ENCODE assay signal across 23 cellular contexts in genomic region chr1:204973449-204973848, GRCh38.
A peak's percentile ranks its signal among the peaks of the same experiment; 100 is the strongest.
DNase-seq lines count a peak whose midpoint lies in the region; ATAC-seq, FAIRE-seq and TF ChIP-seq lines count a peak whose summit lies in the region.
"Had no signal": no experiment of that assay in that cellular context is flagged by ENCODE, and none has a peak within 500 bp of the region (broad histone marks: within the 10 kb centered on the region; RNA-seq: fewer than 3 reads in every experiment).

No MANE protein-coding gene starts in this region.

- in situ Hi-C loops in GM23248 (cut with MboI): no loop called here

- H3K27ac ChIP-seq in GM23248: 0 out of 2 replicates have a peak overlapping the region, but pooled peaks have one; percentile 86
- peak overlapping the region; percentile 95 for H3K27ac ChIP-seq in neutrophil
- H3K27ac ChIP-seq in endodermal cell (ENCODE audit: low read depth, low read length): no peak overlapping the region
- H3K27ac ChIP-seq: 22Rv1, BLaER1, C4-2B had no signal

- TF ChIP-seq CTCF in bronchial epithelial cell (IDR thresholded peaks at IDR 0.05; ENCODE audit: insufficient read depth, low read length, severe bottlenecking) (no peak), neutrophil (IDR thresholded peaks at IDR 0.05) (no peak), endodermal cell (conservative IDR thresholded peaks at IDR 0.05) (no peak)
- TF ChIP-seq CTCF in activated CD8-positive, alpha-beta T cell treated with anti-CD3 and anti-CD28 coated beads for 36 hours (IDR thresholded peaks at IDR 0.05): no peak

- H4K20me1 ChIP-seq in GM23248 (ENCODE audit: insufficient read depth): no peaks in the 10 kb centered on the region
- H4K20me1 ChIP-seq: BLaER1 had no signal

- H3K4me1 ChIP-seq in GM23248 (ENCODE audit: insufficient read depth) (peaks cover 16% of the 10 kb centered on the region), neutrophil (ENCODE audit: control insufficient read depth in 1 of 2, insufficient read depth in 1 of 2, low read depth in 1 of 2, low read length in 1 of 2) (peaks cover 91 to 94% of the 10 kb centered on the region in 2 experiments), endodermal cell (ENCODE audit: control insufficient read depth, insufficient read depth, low read length) (no peaks in the 10 kb centered on the region)
- H3K4me1 ChIP-seq: Caco-2 had no signal

- CTCF ChIA-PET in activated CD8-positive, alpha-beta T cell treated with anti-CD3 and anti-CD28 coated beads for 36 hours (lab: Charles Lee): interaction anchor here (0.8 to 6.7 kb wide), 4 partner anchors 16 to 281 kb away, joined by 3 to 71 read pairs (median 12); no protein-coding TSS in a partner anchor

- no peaks in the 10 kb centered on the region for H3K9me2 ChIP-seq in GM23248 (ENCODE audit: insufficient read depth)

- WGBS in GM23248 (ENCODE audit: low coverage in 1 of 2, low lambda C conversion rate in 2 of 2, missing lambda C conversion rate in 2 of 2), 2 experiments: 55% methylated on average over 6 of the region's 6 CpGs
- WGBS in endodermal cell (ENCODE audit: insufficient coverage in 1 of 2, insufficient read length in 1 of 2), 2 experiments: 53 to 77% methylated on average over 3 to 6 of the region's 6 CpGs

- DNase-seq in GM23248 (no peak), NCI-H82 (lab: John Stamatoyannopoulos, UW) (peak; percentile 72), bronchial epithelial cell (ENCODE audit: low read depth) (no peak), endodermal cell (no peak)
- no peak for DNase-seq in activated CD8-positive, alpha-beta T cell treated with anti-CD3 and anti-CD28 coated beads for 36 hours
- DNase-seq: Caco-2; CD4-positive, CD25-positive, alpha-beta regulatory T cell; CD8-positive, alpha-beta T cell; DMS153; DND-41; H7; HCEC 1CT had no signal

- H3F3A ChIP-seq in GM23248 (ENCODE audit: insufficient read depth): peaks cover 38% of the 10 kb centered on the region

- H3K9me3 ChIP-seq in GM23248 (ENCODE audit: low read depth) (no peaks in the 10 kb centered on the region), neutrophil (no peaks in the 10 kb centered on the region), endodermal cell (ENCODE audit: control insufficient read depth, low read length) (no peaks in the 10 kb centered on the region)
- H3K9me3 ChIP-seq: BLaER1, Caco-2 had no signal

- no peaks in the 10 kb centered on the region for H3K4me1 Mint-ChIP-seq in endodermal cell
- H3K4me1 Mint-ChIP-seq in activated CD8-positive, alpha-beta T cell treated with anti-CD3 and anti-CD28 coated beads for 36 hours (ENCODE audit: low read depth): peaks cover 1% of the 10 kb centered on the region
- H3K4me1 Mint-ChIP-seq: CD4-positive, CD25-positive, alpha-beta regulatory T cell had no signal

- H3K4me3 Mint-ChIP-seq in endodermal cell: no peak overlapping the region
- H3K4me3 Mint-ChIP-seq in activated CD8-positive, alpha-beta T cell treated with anti-CD3 and anti-CD28 coated beads for 36 hours: no peak overlapping the region
- H3K4me3 Mint-ChIP-seq: B cell; CD4-positive, CD25-positive, alpha-beta regulatory T cell; CD8-positive, alpha-beta T cell had no signal

- peaks cover 26% of the 10 kb centered on the region for H3K36me3 ChIP-seq in GM23248 (ENCODE audit: low read depth)
- H3K36me3 ChIP-seq in bronchial epithelial cell (ENCODE audit: control insufficient read depth, insufficient read depth, low read length): no peaks in the 10 kb centered on the region
- no peaks in the 10 kb centered on the region for H3K36me3 ChIP-seq in neutrophil
- peaks cover 86% of the 10 kb centered on the region for H3K36me3 ChIP-seq in endodermal cell (ENCODE audit: control insufficient read depth, insufficient read depth, low read length)
- H3K36me3 ChIP-seq: BLaER1 had no signal

- no peak overlapping the region for H3K27ac Mint-ChIP-seq in endodermal cell
- no peak overlapping the region for H3K27ac Mint-ChIP-seq in activated CD8-positive, alpha-beta T cell treated with anti-CD3 and anti-CD28 coated beads for 36 hours
- H3K27ac Mint-ChIP-seq: B cell; CD8-positive, alpha-beta T cell had no signal

- H3K4me2 ChIP-seq in GM23248 (ENCODE audit: unreplicated experiment): no peak overlapping the region
- H3K4me2 ChIP-seq: BLaER1 had no signal

- no peaks in the 10 kb centered on the region for H3K79me2 ChIP-seq in GM23248 (ENCODE audit: insufficient read depth)

- no peaks in the 10 kb centered on the region for H3K27me3 ChIP-seq in GM23248 (replicated peaks; ENCODE audit: insufficient read depth)
- H3K27me3 ChIP-seq in bronchial epithelial cell (ENCODE audit: control insufficient read depth, insufficient read depth, low read length): peaks cover 3% of the 10 kb centered on the region
- no peaks in the 10 kb centered on the region for H3K27me3 ChIP-seq in neutrophil
- H3K27me3 ChIP-seq in endodermal cell (ENCODE audit: control insufficient read depth, insufficient read depth, low read length, poor library complexity, severe bottlenecking): no peaks in the 10 kb centered on the region
- H3K27me3 ChIP-seq: BLaER1 had no signal

- ATAC-seq in activated CD8-positive, alpha-beta T cell treated with anti-CD3 and anti-CD28 coated beads for 36 hours: no peak
- ATAC-seq in HG03196 (IDR thresholded peaks at IDR 0.05; ENCODE audit: unreplicated experiment): no peak
- ATAC-seq: CD8-positive, alpha-beta T cell had no signal

- H3K9ac ChIP-seq in GM23248: no peak overlapping the region
- H3K9ac ChIP-seq in endodermal cell (ENCODE audit: extremely low read depth, low read length, poor library complexity, severe bottlenecking): no peak overlapping the region
- H3K9ac ChIP-seq: BLaER1 had no signal

- H3K36me3 Mint-ChIP-seq in endodermal cell (ENCODE audit: low read depth): peaks cover 44% of the 10 kb centered on the region
- H3K36me3 Mint-ChIP-seq in activated CD8-positive, alpha-beta T cell treated with anti-CD3 and anti-CD28 coated beads for 36 hours (ENCODE audit: low read depth): no peaks in the 10 kb centered on the region
- H3K36me3 Mint-ChIP-seq: CD4-positive, CD25-positive, alpha-beta regulatory T cell; CD8-positive, alpha-beta T cell had no signal

- intact Hi-C loops in activated CD8-positive, alpha-beta T cell treated with anti-CD3 and anti-CD28 coated beads for 36 hours (cut with micrococcal nuclease): no loop called here

- no peaks in the 10 kb centered on the region for H3K27me3 Mint-ChIP-seq in endodermal cell (ENCODE audit: insufficient read depth)
- peaks cover 8% of the 10 kb centered on the region for H3K27me3 Mint-ChIP-seq in activated CD8-positive, alpha-beta T cell treated with anti-CD3 and anti-CD28 coated beads for 36 hours

- H3K9me3 Mint-ChIP-seq in endodermal cell: no peaks in the 10 kb centered on the region
- no peaks in the 10 kb centered on the region for H3K9me3 Mint-ChIP-seq in activated CD8-positive, alpha-beta T cell treated with anti-CD3 and anti-CD28 coated beads for 36 hours
- H3K9me3 Mint-ChIP-seq: CD4-positive, CD25-positive, alpha-beta regulatory T cell; CD8-positive, alpha-beta T cell had no signal

- peak; percentile 76 for FAIRE-seq in bronchial epithelial cell (lab: Jason Lieb, UNC)
- FAIRE-seq: A204.1, G401.6, GM12892, GM18507, H1 had no signal

- H2AFZ ChIP-seq in GM23248: no peak overlapping the region

- POLR2A ChIA-PET in activated CD8-positive, alpha-beta T cell treated with anti-CD3 and anti-CD28 coated beads for 36 hours (lab: Charles Lee): no interaction called here

- no peak overlapping the region for H3K4me3 ChIP-seq in GM23248
- no peak overlapping the region for H3K4me3 ChIP-seq in bronchial epithelial cell (ENCODE audit: low read depth, low read length)
- H3K4me3 ChIP-seq in neutrophil (ENCODE audit: low read depth in 1 of 2, low read length in 1 of 2): peak overlapping the region in 1 of 2 experiments; percentile 6
- H3K4me3 ChIP-seq in endodermal cell (ENCODE audit: low read length): no peak overlapping the region
- H3K4me3 ChIP-seq: BLaER1 had no signal
